ENCODE assay signal across 22 cellular contexts in the genomic region with DNA sequence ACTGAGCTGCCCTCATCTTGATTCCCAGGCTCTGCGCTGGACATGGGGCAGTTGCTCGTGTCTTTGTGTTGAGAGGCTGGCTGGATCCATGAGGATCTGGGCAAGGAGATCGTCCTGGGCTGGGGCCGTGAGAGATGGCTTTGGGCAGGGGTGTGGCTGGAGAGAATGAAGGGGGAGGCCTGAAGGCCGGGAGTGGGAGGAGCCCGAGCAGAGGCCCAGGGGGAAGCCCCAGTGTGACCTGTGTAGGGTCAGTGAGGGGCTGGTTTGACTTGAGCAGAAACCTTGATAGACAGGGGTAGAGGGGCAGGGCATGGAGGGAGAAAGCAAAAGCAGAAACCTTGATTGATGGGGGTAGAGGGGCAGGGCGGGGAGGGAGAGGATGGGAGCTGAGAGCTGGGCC.
"Had no signal": no experiment of that assay in that cellular context is flagged by ENCODE, and none has a peak within 500 bp of the region (broad histone marks: within the 10 kb centered on the region; RNA-seq: fewer than 3 reads in every experiment).

No MANE protein-coding gene starts in this region.

- H3K4me1 ChIP-seq: colonic mucosa, left ventricle myocardium inferior, lower lobe of right lung, psoas muscle, right lobe of liver, testis had no signal

- H3K27ac ChIP-seq: colonic mucosa, hepatocyte, left ventricle myocardium inferior, lower lobe of right lung, neutrophil, psoas muscle, right lobe of liver, testis, transverse colon had no signal

- ATAC-seq: lower lobe of right lung; natural killer cell treated with Interleukin-12 subunit alpha and Interleukin-12 subunit beta and Interleukin-15 and Interleukin-18, amount 100 ng/mL, for 72 hours; psoas muscle; right lobe of liver; stimulated activated effector memory CD8-positive, alpha-beta T cell treated with anti-CD3 and anti-CD28 coated beads, Interleukin-12 subunit alpha, Interleukin-12 subunit beta, amount 100 ng/mL, for 72 hours had no signal

- H3K27me3 Mint-ChIP-seq: natural killer cell treated with Interleukin-12 subunit alpha and Interleukin-12 subunit beta and Interleukin-15 and Interleukin-18, amount 100 ng/mL, for 72 hours had no signal

- H3K4me3 Mint-ChIP-seq: immature natural killer cell; memory B cell; natural killer cell treated with Interleukin-12 subunit alpha and Interleukin-12 subunit beta and Interleukin-15 and Interleukin-18, amount 100 ng/mL, for 72 hours; stimulated activated effector memory CD8-positive, alpha-beta T cell treated with anti-CD3 and anti-CD28 coated beads, Interleukin-12 subunit alpha, Interleukin-12 subunit beta, amount 100 ng/mL, for 72 hours; stimulated activated naive CD8-positive, alpha-beta T cell treated with anti-CD3 and anti-CD28 coated beads, Interleukin-15, Interleukin-2, amounts not matched to agents 100 ng/mL and 50 ng/mL, for 24 hours had no signal

- H3K27ac Mint-ChIP-seq: memory B cell; natural killer cell treated with Interleukin-12 subunit alpha and Interleukin-12 subunit beta and Interleukin-15 and Interleukin-18, amount 100 ng/mL, for 72 hours; stimulated activated effector memory CD8-positive, alpha-beta T cell treated with anti-CD3 and anti-CD28 coated beads, Interleukin-12 subunit alpha, Interleukin-12 subunit beta, amount 100 ng/mL, for 72 hours; stimulated activated naive CD8-positive, alpha-beta T cell treated with anti-CD3 and anti-CD28 coated beads, Interleukin-15, Interleukin-2, amounts not matched to agents 100 ng/mL and 50 ng/mL, for 24 hours had no signal

- H3K4me1 Mint-ChIP-seq: immature natural killer cell; memory B cell; stimulated activated effector memory CD8-positive, alpha-beta T cell treated with anti-CD3 and anti-CD28 coated beads, Interleukin-12 subunit alpha, Interleukin-12 subunit beta, amount 100 ng/mL, for 72 hours had no signal

- H3K27me3 ChIP-seq: colonic mucosa, hepatocyte, neutrophil, right lobe of liver, testis, transverse colon had no signal

- H3K36me3 Mint-ChIP-seq: immature natural killer cell; memory B cell; natural killer cell treated with Interleukin-12 subunit alpha and Interleukin-12 subunit beta and Interleukin-15 and Interleukin-18, amount 100 ng/mL, for 72 hours; stimulated activated effector memory CD8-positive, alpha-beta T cell treated with anti-CD3 and anti-CD28 coated beads, Interleukin-12 subunit alpha, Interleukin-12 subunit beta, amount 100 ng/mL, for 72 hours had no signal

- DNase-seq: colonic mucosa; dermis blood vessel endothelial cell; erythroblast; foreskin melanocyte; head of caudate nucleus; immature natural killer cell; left ventricle myocardium inferior; lower lobe of right lung; midbrain; psoas muscle; retina; right lobe of liver; stimulated activated CD4-positive, alpha-beta T cell treated with anti-CD3 and anti-CD28 coated beads, Interleukin-4, amount 100 ng/mL, for 1 hour; stimulated activated CD8-positive, alpha-beta memory T cell treated with anti-CD3 and anti-CD28 coated beads, Interleukin-4, amount 100 ng/mL, for 48 hours; testis; transverse colon had no signal

- H3K9me3 Mint-ChIP-seq: immature natural killer cell; memory B cell; natural killer cell treated with Interleukin-12 subunit alpha and Interleukin-12 subunit beta and Interleukin-15 and Interleukin-18, amount 100 ng/mL, for 72 hours; stimulated activated effector memory CD8-positive, alpha-beta T cell treated with anti-CD3 and anti-CD28 coated beads, Interleukin-12 subunit alpha, Interleukin-12 subunit beta, amount 100 ng/mL, for 72 hours; stimulated activated naive CD8-positive, alpha-beta T cell treated with anti-CD3 and anti-CD28 coated beads, Interleukin-15, Interleukin-2, amounts not matched to agents 100 ng/mL and 50 ng/mL, for 24 hours had no signal

- H3K36me3 ChIP-seq: colonic mucosa, left ventricle myocardium inferior, lower lobe of right lung, neutrophil, right lobe of liver, transverse colon had no signal

- H3K9me3 ChIP-seq: colonic mucosa, left ventricle myocardium inferior, lower lobe of right lung, neutrophil, psoas muscle, right lobe of liver, testis, transverse colon had no signal

- H3K4me3 ChIP-seq: colonic mucosa, hepatocyte, left ventricle myocardium inferior, lower lobe of right lung, psoas muscle, right lobe of liver, testis, transverse colon had no signal
